In the genomic region with DNA sequence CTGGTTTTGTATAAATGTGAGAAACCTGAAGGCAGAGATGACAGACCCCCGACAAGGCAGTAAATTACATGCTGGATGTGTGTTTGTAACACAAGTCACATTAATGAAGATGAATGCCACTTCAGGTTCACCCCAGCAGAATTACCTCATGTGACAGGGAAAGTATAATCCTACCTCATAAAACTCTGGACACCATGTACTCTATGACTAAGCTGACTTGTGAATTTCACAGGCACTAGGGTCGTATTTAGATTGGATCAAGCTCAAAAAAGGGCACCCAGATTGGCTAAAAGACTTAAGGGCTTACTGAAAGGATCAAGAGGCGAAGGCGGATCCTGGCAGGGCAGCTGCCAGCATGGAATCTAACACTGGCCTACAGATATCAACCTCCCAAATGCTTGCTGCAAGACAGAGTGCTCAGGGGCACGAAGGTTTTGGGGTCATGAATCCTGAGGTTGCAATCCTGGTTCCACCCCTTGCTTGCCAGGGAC, we compare ENCODE assay signal across 15 cellular contexts.
A peak's percentile ranks its signal among the peaks of the same experiment; 100 is the strongest.
DNase-seq lines count a peak whose midpoint lies in the region; ATAC-seq and TF ChIP-seq lines count a peak whose summit lies in the region.
"Had no signal": no experiment of that assay in that cellular context is flagged by ENCODE, and none has a peak within 500 bp of the region (broad histone marks: within the 10 kb centered on the region; RNA-seq: fewer than 3 reads in every experiment).

No MANE protein-coding gene starts in this region.

- intact Hi-C loops in MCF 10A (cut with micrococcal nuclease) (no loop called here), mammary epithelial cell (cut with micrococcal nuclease) (loop anchor here (10.0 kb wide), 1 partner anchor 512 kb away; no protein-coding TSS in a partner anchor)

- peak overlapping the region; percentile 16 for H3K27ac Mint-ChIP-seq in MCF 10A (ENCODE audit: low read depth, unreplicated experiment)
- peak overlapping the region; percentile 36 to 83 (median 64) for H3K27ac Mint-ChIP-seq in immature natural killer cell
- H3K27ac Mint-ChIP-seq: activated naive CD8-positive, alpha-beta T cell treated with anti-CD3 and anti-CD28 coated beads, Interleukin-2, amount 10 ng/mL, durations not matched to agents 7 days and 5 days had no signal

- no peak overlapping the region for H3K4me2 ChIP-seq in mammary epithelial cell (ENCODE audit: insufficient read depth, low read depth, low read length)

- BruUV-seq in MCF 10A (replicated peaks; lab: Mats Ljungman, UMichigan): no TSS peak
- BruUV-seq in mammary epithelial cell (replicated peaks; lab: Mats Ljungman, UMichigan): no TSS peak

- no peak overlapping the region for H3K27ac ChIP-seq in mammary epithelial cell (ENCODE audit: insufficient read depth, low read depth, low read length)
- H3K27ac ChIP-seq in RWPE1: peak overlapping the region; percentile 71
- peak overlapping the region; percentile 22 for H3K27ac ChIP-seq in temporal lobe (ENCODE audit: low read depth, low read length)

- H3K27me3 Mint-ChIP-seq in MCF 10A (ENCODE audit: insufficient read depth, unreplicated experiment): no peaks in the 10 kb centered on the region
- H3K27me3 Mint-ChIP-seq in immature natural killer cell (ENCODE audit: low read depth in 3 of 3): peaks cover 0 to 13% (median 4%) of the 10 kb centered on the region in 3 donors
- H3K27me3 Mint-ChIP-seq: activated naive CD8-positive, alpha-beta T cell treated with anti-CD3 and anti-CD28 coated beads, Interleukin-2, amount 10 ng/mL, durations not matched to agents 7 days and 5 days had no signal

- POLR2A ChIA-PET in MCF 10A (lab: Yijun Ruan, JAX): no interaction called here
- POLR2A ChIA-PET in RWPE1 (lab: Yijun Ruan, JAX; ENCODE audit: low non-redundant PET): no interaction called here

- ATAC-seq in GM18511 (IDR thresholded peaks at IDR 0.05; ENCODE audit: unreplicated experiment): no peak

- H3K27me3 ChIP-seq in mammary epithelial cell (ENCODE audit: insufficient read depth, low read length): no peaks in the 10 kb centered on the region
- H3K27me3 ChIP-seq: right atrium auricular region had no signal

- H3K79me2 ChIP-seq in mammary epithelial cell (ENCODE audit: insufficient read depth, low read length): no peaks in the 10 kb centered on the region

- CTCF ChIA-PET in MCF 10A (lab: Yijun Ruan, JAX) (interaction anchor here (0.6 kb wide), 1 partner anchor 19 kb away, joined by 3 read pairs; no protein-coding TSS in a partner anchor), mammary epithelial cell (lab: Charles Lee; ENCODE audit: low non-redundant PET) (no interaction called here), RWPE1 (lab: Yijun Ruan, JAX) (no interaction called here)

- no peaks in the 10 kb centered on the region for H3K9me3 ChIP-seq in mammary epithelial cell (replicated peaks; ENCODE audit: insufficient read depth, low read length)
- H3K9me3 ChIP-seq: right atrium auricular region had no signal

- H3K36me3 Mint-ChIP-seq in MCF 10A (ENCODE audit: insufficient read depth, unreplicated experiment): peaks cover 16% of the 10 kb centered on the region
- peaks cover 11 to 38% (median 23%) of the 10 kb centered on the region in 3 donors for H3K36me3 Mint-ChIP-seq in immature natural killer cell

- H2AFZ ChIP-seq in mammary epithelial cell (ENCODE audit: low read depth, low read length): no peak overlapping the region

- H3K9ac ChIP-seq in mammary epithelial cell (ENCODE audit: insufficient read depth, low read length): no peak overlapping the region

- H3K36me3 ChIP-seq in mammary epithelial cell (ENCODE audit: insufficient read depth, low read length): no peaks in the 10 kb centered on the region
- H3K36me3 ChIP-seq: right atrium auricular region had no signal

- no peak overlapping the region for H3K4me3 Mint-ChIP-seq in MCF 10A (ENCODE audit: unreplicated experiment)
- H3K4me3 Mint-ChIP-seq in immature natural killer cell: no peak overlapping the region
- H3K4me3 Mint-ChIP-seq: activated naive CD8-positive, alpha-beta T cell treated with anti-CD3 and anti-CD28 coated beads, Interleukin-2, amount 10 ng/mL, durations not matched to agents 7 days and 5 days had no signal

- no peaks in the 10 kb centered on the region for H4K20me1 ChIP-seq in mammary epithelial cell (ENCODE audit: insufficient read depth, low read length)

- no peaks in the 10 kb centered on the region for H3K4me1 ChIP-seq in mammary epithelial cell (ENCODE audit: insufficient read depth, low read length)
- H3K4me1 ChIP-seq: right atrium auricular region had no signal

- H3K4me1 Mint-ChIP-seq in MCF 10A (ENCODE audit: insufficient read depth, unreplicated experiment) (no peaks in the 10 kb centered on the region), immature natural killer cell (peaks cover 31 to 50% of the 10 kb centered on the region in 2 donors)

- H3K9me3 Mint-ChIP-seq in MCF 10A (ENCODE audit: unreplicated experiment) (no peaks in the 10 kb centered on the region), immature natural killer cell (no peaks in the 10 kb centered on the region)
- H3K9me3 Mint-ChIP-seq: activated naive CD8-positive, alpha-beta T cell treated with anti-CD3 and anti-CD28 coated beads, Interleukin-2, amount 10 ng/mL, durations not matched to agents 7 days and 5 days had no signal

- 87% methylated on average over 5 of the region's 5 CpGs for WGBS in mammary epithelial cell (ENCODE audit: low coverage, missing lambda C conversion rate)

- TF ChIP-seq CTCF in MCF 10A (IDR thresholded peaks at IDR 0.05; ENCODE audit: unreplicated experiment) (no peak), mammary epithelial cell (conservative IDR thresholded peaks at IDR 0.05 in 1 of 2, IDR thresholded peaks at IDR 0.05 in 1 of 2; ENCODE audit: extremely low read depth in 1 of 2, insufficient read depth in 1 of 2, low read depth in 1 of 2, low read length in 2 of 2) (no peak), RWPE1 (conservative IDR thresholded peaks at IDR 0.05; ENCODE audit: low read depth) (no peak)

- in situ Hi-C loops in mammary epithelial cell (cut with MboI; ENCODE audit: low sequenced_read_pairs in 2 of 2): loop anchor here (10.0 to 25.0 kb wide), 2 partner anchors 432 to 434 kb away; no protein-coding TSS in a partner anchor

- dilution Hi-C loops in mammary epithelial cell (cut with HindIII; ENCODE audit: low sequenced_read_pairs): loop anchor here (25.0 kb wide), 1 partner anchor 434 kb away; no protein-coding TSS in a partner anchor

- H3K4me3 ChIP-seq in mammary epithelial cell (replicated peaks in 1 of 3; ENCODE audit: insufficient read depth in 1 of 3, low read depth in 2 of 3, low read length in 3 of 3): no peak overlapping the region
- H3K4me3 ChIP-seq: right atrium auricular region had no signal

- DNase-seq in MCF 10A (ENCODE audit: unreplicated experiment) (peak; percentile 82), mammary epithelial cell (no peak), RWPE1 (ENCODE audit: low spot score) (no peak), immature natural killer cell (no peak), SIG-M5 treated with dmso at 0.1 percent for 504 hours (lab: John Stamatoyannopoulos, UW; ENCODE audit: unreplicated experiment) (no peak), putamen (ENCODE audit: low spot score) (no peak)
- DNase-seq: activated CD4-positive, alpha-beta T cell treated with anti-CD3 and anti-CD28 coated beads, Interleukin-2, amount 50 U/mL, for 48 hours; activated naive CD8-positive, alpha-beta T cell treated with anti-CD3 and anti-CD28 coated beads, Interleukin-2, amount 10 ng/mL, durations not matched to agents 7 days and 5 days; effector memory CD4-positive, alpha-beta T cell; GDM1; hippocampal formation; NCI-H1105 treated with DMSO at 0.1 percent for 48 hours had no signal
